Comparison of ENCODE assay signal across 24 cellular contexts in genomic region chr1:237760981-237761380, GRCh38.
DNase-seq lines count a peak whose midpoint lies in the region; ATAC-seq and TF ChIP-seq lines count a peak whose summit lies in the region.
"Had no signal": no experiment of that assay in that cellular context is flagged by ENCODE, and none has a peak within 500 bp of the region (broad histone marks: within the 10 kb centered on the region; RNA-seq: fewer than 3 reads in every experiment).

No MANE protein-coding gene starts in this region.

- H3K27ac Mint-ChIP-seq in Calu3 (ENCODE audit: unreplicated experiment) = peak overlapping the region; percentile 88
- H3K27ac Mint-ChIP-seq: CD8-positive, alpha-beta T cell had no signal

- TF ChIP-seq CTCF in Calu3 (IDR thresholded peaks at IDR 0.05; ENCODE audit: unreplicated experiment) = no peak
- TF ChIP-seq CTCF in omental fat pad (IDR thresholded peaks at IDR 0.05) = no peak

- ATAC-seq in Right ventricle myocardium superior (ENCODE audit: poor library complexity) = peak; percentile 11
- ATAC-seq in omental fat pad (ENCODE audit: low FRiP score) = peak; percentile 54
- ATAC-seq in HG02610 (IDR thresholded peaks at IDR 0.05; ENCODE audit: unreplicated experiment) = no peak
- ATAC-seq in HG02623 (IDR thresholded peaks at IDR 0.05; ENCODE audit: unreplicated experiment) = no peak
- ATAC-seq: CD8-positive, alpha-beta T cell had no signal

- DNase-seq in Right ventricle myocardium superior = no peak
- no peak for DNase-seq in cardiac septum (ENCODE audit: low spot score)
- peak; percentile 35 for DNase-seq in Calu3
- peak; percentile 78 for DNase-seq in SW480 (ENCODE audit: low spot score)
- no peak for DNase-seq in omental fat pad (ENCODE audit: low spot score)
- DNase-seq in NCI-H526 (lab: John Stamatoyannopoulos, UW) = no peak
- DNase-seq: 8988T; AML-193; C1 segment of cervical spinal cord; CD8-positive, alpha-beta T cell; EL; GF-D8; GOT3; HCEC 1CT; IMR-90; MV-4-11; NCI-H1105 treated with DMSO at 0.1 percent for 48 hours; NCI-H2029 treated with DMSO at 0.1 percent for 48 hours; NCI-H446; NCI-H526 treated with DMSO at 0.1 percent for 48 hours; OCI-M1; SHP77 treated with DMSO at 0.1 percent for 48 hours had no signal

- peaks cover 46% of the 10 kb centered on the region for H3K4me1 Mint-ChIP-seq in Calu3 (ENCODE audit: low read depth, unreplicated experiment)

- intact Hi-C loops in Right ventricle myocardium superior (cut with DNase I) (no loop called here), cardiac septum (cut with DNase I) (no loop called here), Calu3 (cut with micrococcal nuclease; ENCODE audit: unreplicated experiment) (loop anchor here (2.0 kb wide), 1 partner anchor 18 kb away; no protein-coding TSS in a partner anchor)

- no peaks in the 10 kb centered on the region for H3K36me3 Mint-ChIP-seq in Calu3 (ENCODE audit: insufficient read depth, unreplicated experiment)
- H3K36me3 Mint-ChIP-seq: CD8-positive, alpha-beta T cell had no signal

- no peak overlapping the region for H3K4me3 Mint-ChIP-seq in Calu3 (ENCODE audit: low read depth, unreplicated experiment)
- H3K4me3 Mint-ChIP-seq: CD8-positive, alpha-beta T cell had no signal

- CTCF ChIA-PET in Calu3 (lab: Charles Lee) = interaction anchor here (1.3 to 1.4 kb wide), 2 partner anchors 9 to 75 kb away, joined by 3 to 5 read pairs; no protein-coding TSS in a partner anchor

- H3K27me3 Mint-ChIP-seq in Calu3 (ENCODE audit: unreplicated experiment) = no peaks in the 10 kb centered on the region

- no peaks in the 10 kb centered on the region for H3K9me3 Mint-ChIP-seq in Calu3 (ENCODE audit: low read depth, unreplicated experiment)
- H3K9me3 Mint-ChIP-seq: CD8-positive, alpha-beta T cell had no signal

- BruUV-seq in Calu3 (replicated peaks; lab: Mats Ljungman, UMichigan) = no TSS peak

Comparison
In these comparisons a context has a peak if more than half of its experiments do, and no peak if none do; other contexts are left out.
1. ATAC-seq: peak in Right ventricle myocardium superior (single experiment) and omental fat pad (single experiment); none in HG02610 (single experiment) and HG02623 (single experiment).
2. DNase-seq: peak in Calu3 (single experiment) and SW480 (single experiment); none in Right ventricle myocardium superior (single experiment), cardiac septum (single experiment), omental fat pad (single experiment) and NCI-H526 (0 of 2).